In genomic region chr13:35179920-35180663, GRCh38 we compare ENCODE assay signal across 19 cellular contexts.
"Had no signal": no experiment of that assay in that cellular context is flagged by ENCODE, and none has a peak within 500 bp of the region (broad histone marks: within the 10 kb centered on the region; RNA-seq: fewer than 3 reads in every experiment).

No MANE protein-coding gene starts in this region.

- H2AFZ ChIP-seq: PC-9 had no signal

- H3K9me3 Mint-ChIP-seq: activated CD8-positive, alpha-beta T cell treated with anti-CD3 and anti-CD28 coated beads for 36 hours; activated naive CD4-positive, alpha-beta T cell treated with anti-CD3 and anti-CD28 coated beads, Interleukin-2, amount 10 ng/mL, durations not matched to agents 7 days and 5 days; activated naive CD8-positive, alpha-beta T cell treated with anti-CD3 and anti-CD28 coated beads for 36 hours; activated T-cell treated with anti-CD3 and anti-CD28 coated beads, Interleukin-2, amount 50 U/mL, for 72 hours; activated T-helper 2 cell treated with anti-CD3 and anti-CD28 coated beads, Interferon-gamma antibody, Interleukin-2, Interleukin-4, amounts not matched to agents 10 μg/mL and 5 μg/mL and 100 μg/mL, durations not matched to agents 14 hours and 24 hours and 36 hours; T-helper 1 cell treated with Interleukin-12 subunit alpha and Interleukin-12 subunit beta and Interleukin-4 antibody, amounts not matched to agents 30 μg/mL and 1 μg/mL, for 36 hours had no signal

- H3K4me1 Mint-ChIP-seq: activated naive CD4-positive, alpha-beta T cell treated with anti-CD3 and anti-CD28 coated beads, Interleukin-2, amount 10 ng/mL, durations not matched to agents 7 days and 5 days; activated naive CD8-positive, alpha-beta T cell treated with anti-CD3 and anti-CD28 coated beads for 36 hours had no signal

- H3K36me3 Mint-ChIP-seq: activated naive CD4-positive, alpha-beta T cell treated with anti-CD3 and anti-CD28 coated beads, Interleukin-2, amount 10 ng/mL, durations not matched to agents 7 days and 5 days; activated naive CD8-positive, alpha-beta T cell treated with anti-CD3 and anti-CD28 coated beads for 36 hours had no signal

- H3K4me3 ChIP-seq: K562, PC-9 had no signal

- H3K27me3 Mint-ChIP-seq: activated CD8-positive, alpha-beta T cell treated with anti-CD3 and anti-CD28 coated beads for 36 hours; activated naive CD4-positive, alpha-beta T cell treated with anti-CD3 and anti-CD28 coated beads, Interleukin-2, amount 10 ng/mL, durations not matched to agents 7 days and 5 days; activated naive CD8-positive, alpha-beta T cell treated with anti-CD3 and anti-CD28 coated beads for 36 hours had no signal

- H3K27ac Mint-ChIP-seq: activated CD8-positive, alpha-beta T cell treated with anti-CD3 and anti-CD28 coated beads for 36 hours; activated naive CD4-positive, alpha-beta T cell treated with anti-CD3 and anti-CD28 coated beads, Interleukin-2, amount 10 ng/mL, durations not matched to agents 7 days and 5 days; activated naive CD8-positive, alpha-beta T cell treated with anti-CD3 and anti-CD28 coated beads for 36 hours; activated T-cell treated with anti-CD3 and anti-CD28 coated beads, Interleukin-2, amount 50 U/mL, for 72 hours; activated T-helper 2 cell treated with anti-CD3 and anti-CD28 coated beads, Interferon-gamma antibody, Interleukin-2, Interleukin-4, amounts not matched to agents 10 μg/mL and 5 μg/mL and 100 μg/mL, durations not matched to agents 14 hours and 24 hours and 36 hours; T-helper 1 cell treated with Interleukin-12 subunit alpha and Interleukin-12 subunit beta and Interleukin-4 antibody, amounts not matched to agents 30 μg/mL and 1 μg/mL, for 36 hours had no signal

- DNase-seq: activated CD4-positive, alpha-beta T cell treated with anti-CD3 and anti-CD28 coated beads for 4 hours; activated CD8-positive, alpha-beta memory T cell treated with anti-CD3 and anti-CD28 coated beads, Interleukin-2, amount 50 U/mL, for 4 hours; activated CD8-positive, alpha-beta T cell treated with anti-CD3 and anti-CD28 coated beads for 36 hours; activated gamma-delta T cell treated with Interleukin-2 at 50 U/mL for 16 hours; activated naive CD4-positive, alpha-beta T cell treated with anti-CD3 and anti-CD28 coated beads, Interleukin-2, amount 10 ng/mL, durations not matched to agents 7 days and 5 days; activated naive CD8-positive, alpha-beta T cell treated with anti-CD3 and anti-CD28 coated beads for 36 hours; activated T-cell treated with anti-CD3 and anti-CD28 coated beads, Interleukin-2, amount 50 U/mL, for 72 hours; caudate nucleus; Karpas-422; NCI-H1105 treated with DMSO at 0.1 percent for 48 hours; NCI-H1436 treated with DMSO at 0.1 percent for 48 hours; NCI-H187; NCI-H2081; NCI-H524; PC-9 had no signal

- ATAC-seq: activated CD4-positive, CD25-positive, alpha-beta regulatory T cell treated with anti-CD3 and anti-CD28 coated beads, Interleukin-2, amount 50 U/mL, for 24 hours; activated CD8-positive, alpha-beta T cell treated with anti-CD3 and anti-CD28 coated beads for 36 hours; activated T-cell treated with anti-CD3 and anti-CD28 coated beads, Interleukin-2, amount 50 U/mL, for 72 hours; K562 had no signal

- H3K4me2 ChIP-seq: PC-9 had no signal

- H3K27ac ChIP-seq: PC-9 had no signal

- H3K4me3 Mint-ChIP-seq: activated CD8-positive, alpha-beta T cell treated with anti-CD3 and anti-CD28 coated beads for 36 hours; activated naive CD4-positive, alpha-beta T cell treated with anti-CD3 and anti-CD28 coated beads, Interleukin-2, amount 10 ng/mL, durations not matched to agents 7 days and 5 days; activated naive CD8-positive, alpha-beta T cell treated with anti-CD3 and anti-CD28 coated beads for 36 hours; activated T-cell treated with anti-CD3 and anti-CD28 coated beads, Interleukin-2, amount 50 U/mL, for 72 hours; T-helper 1 cell treated with Interleukin-12 subunit alpha and Interleukin-12 subunit beta and Interleukin-4 antibody, amounts not matched to agents 30 μg/mL and 1 μg/mL, for 36 hours had no signal
